ENCODE assay signal across 19 cellular contexts in genomic region chr22:26199665-26200064, GRCh38. TPM values are rescaled to one million over a fixed set of nuclear protein-coding genes. Genes with fewer than 3 reads are reported as not detected.
A peak's percentile ranks its signal among the peaks of the same experiment; 100 is the strongest.
DNase-seq lines count a peak whose midpoint lies in the region; ATAC-seq and TF ChIP-seq lines count a peak whose summit lies in the region.
"Had no signal": no experiment of that assay in that cellular context is flagged by ENCODE, and none has a peak within 500 bp of the region (broad histone marks: within the 10 kb centered on the region; RNA-seq: fewer than 3 reads in every experiment).

No MANE protein-coding gene starts in this region.

- TF ChIP-seq CTCF in WTC11 (IDR thresholded peaks at IDR 0.05) (no peak), neural cell (IDR thresholded peaks at IDR 0.05; ENCODE audit: poor library complexity, severe bottlenecking) (peak; percentile 31)

- H3K9me3 ChIP-seq in neural cell (ENCODE audit: low read length) = no peaks in the 10 kb centered on the region
- H3K9me3 ChIP-seq: BLaER1, SJSA1 had no signal

- TF ChIP-seq RAD21 in neural cell (conservative IDR thresholded peaks at IDR 0.05) = peak; percentile 23

- H3K27me3 ChIP-seq in neural cell (ENCODE audit: insufficient read depth, low read depth, low read length) = no peaks in the 10 kb centered on the region
- H3K27me3 ChIP-seq: BLaER1 had no signal

- no peaks in the 10 kb centered on the region; the same call in 1 of the 2 replicates for H3K27me3 Mint-ChIP-seq in WTC11 (ENCODE audit: low read depth)

- no peaks in the 10 kb centered on the region for H4K20me1 ChIP-seq in neural cell (ENCODE audit: insufficient read depth)
- H4K20me1 ChIP-seq: BLaER1 had no signal

- H3K4me2 ChIP-seq in neural cell (ENCODE audit: low read length) = no peak overlapping the region
- H3K4me2 ChIP-seq: BLaER1 had no signal

- H3K27ac ChIP-seq in neural cell (ENCODE audit: low read length) = no peak overlapping the region
- H3K27ac ChIP-seq: BLaER1, SJSA1 had no signal

- H3K27ac Mint-ChIP-seq in WTC11 = no peak overlapping the region
- H3K27ac Mint-ChIP-seq: CD8-positive, alpha-beta memory T cell had no signal

- ATAC-seq in WTC11 = peak; percentile 70; the same call in 1 of the 2 replicates
- ATAC-seq in HG03520 (IDR thresholded peaks at IDR 0.05; ENCODE audit: unreplicated experiment) = no peak
- ATAC-seq: K562, PC-3 had no signal

- no peaks in the 10 kb centered on the region for H3F3A ChIP-seq in neural cell (ENCODE audit: insufficient read depth, low read length, poor library complexity, severe bottlenecking)

- TF ChIP-seq EP300 in neural cell (conservative IDR thresholded peaks at IDR 0.05; ENCODE audit: poor library complexity, severe bottlenecking) = no peak

- no peak overlapping the region for H2AFZ ChIP-seq in neural cell (ENCODE audit: low read depth, low read length)

- POLR2A ChIA-PET in WTC11 (lab: Charles Lee) = interaction anchor here (0.6 kb wide), 1 partner anchor 268 kb away, joined by 4 read pairs; no protein-coding TSS in a partner anchor

- no peak overlapping the region for H3K4me3 Mint-ChIP-seq in WTC11
- H3K4me3 Mint-ChIP-seq: CD8-positive, alpha-beta memory T cell had no signal

- no peaks in the 10 kb centered on the region for H3K36me3 Mint-ChIP-seq in WTC11
- H3K36me3 Mint-ChIP-seq: CD8-positive, alpha-beta memory T cell had no signal

- no peaks in the 10 kb centered on the region for H3K79me2 ChIP-seq in neural cell (replicated peaks; ENCODE audit: insufficient read depth, low read length)

- H3K4me1 Mint-ChIP-seq in WTC11 = peaks cover 6% of the 10 kb centered on the region
- H3K4me1 Mint-ChIP-seq: CD8-positive, alpha-beta memory T cell had no signal

- H3K4me3 ChIP-seq in neural cell (ENCODE audit: low read length) = no peak overlapping the region
- H3K4me3 ChIP-seq: BLaER1, K562, SJSA1 had no signal

- no peaks in the 10 kb centered on the region for H3K9me2 ChIP-seq in neural cell (ENCODE audit: insufficient read depth, low read length)

- no peak overlapping the region for H3K9ac ChIP-seq in neural cell (ENCODE audit: low read length)
- H3K9ac ChIP-seq: BLaER1 had no signal

- peak; percentile 1 for DNase-seq in NCI-H2171 treated with DMSO at 0.1 percent for 48 hours (lab: John Stamatoyannopoulos, UW)
- no peak for DNase-seq in NCI-H2171 (lab: John Stamatoyannopoulos, UW)
- peak; percentile 16 for DNase-seq in NAMALWA (ENCODE audit: low spot score)
- no peak for DNase-seq in WTC11 (ENCODE audit: low spot score)
- DNase-seq in COLO668 (lab: John Stamatoyannopoulos, UW; ENCODE audit: unreplicated experiment) = no peak
- DNase-seq in T1000 (lab: John Stamatoyannopoulos, UW) = no peak
- DNase-seq: CD8-positive, alpha-beta memory T cell; NCI-H1048; NCI-H1436 treated with DMSO at 0.1 percent for 48 hours; NCI-H2081 treated with DMSO at 0.1 percent for 48 hours; NCI-H526 treated with DMSO at 0.1 percent for 48 hours; PC-3; SW 1271 had no signal

- H3K9me3 Mint-ChIP-seq in WTC11 = no peaks in the 10 kb centered on the region

- CTCF ChIA-PET in WTC11 (lab: Charles Lee) = interaction anchor here (0.6 to 3.3 kb wide), 7 partner anchors 14 to 296 kb away, joined by 3 to 11 read pairs (median 4); no protein-coding TSS in a partner anchor

- H3K36me3 ChIP-seq in neural cell (ENCODE audit: insufficient read depth, low read length) = no peaks in the 10 kb centered on the region
- H3K36me3 ChIP-seq: BLaER1, SJSA1 had no signal

TF ChIP-seq in WTC11, 78 proteins besides CTCF, POLR2A, EP300 and RAD21 (continues in another document):
- TF ChIP-seq TCF7 (CRISPR knock-in tag; IDR thresholded peaks at IDR 0.05; ENCODE audit: low read depth) = no peak
- no peak for TF ChIP-seq OVOL2 (CRISPR knock-in tag; IDR thresholded peaks at IDR 0.05; ENCODE audit: borderline replicate concordance)
- TF ChIP-seq TEAD1 (CRISPR knock-in tag; IDR thresholded peaks at IDR 0.05) = no peak
- no peak for TF ChIP-seq ERG (CRISPR knock-in tag; IDR thresholded peaks at IDR 0.05)
- no peak for TF ChIP-seq ZNF396 (CRISPR knock-in tag; IDR thresholded peaks at IDR 0.05; ENCODE audit: borderline replicate concordance)
- TF ChIP-seq ESRRA (CRISPR knock-in tag; IDR thresholded peaks at IDR 0.05; ENCODE audit: borderline replicate concordance) = no peak
- TF ChIP-seq AR (CRISPR knock-in tag; IDR thresholded peaks at IDR 0.05) = no peak
- TF ChIP-seq IRF2 (CRISPR knock-in tag; IDR thresholded peaks at IDR 0.05; ENCODE audit: borderline replicate concordance, low read depth) = no peak
- TF ChIP-seq ZNF671 (CRISPR knock-in tag; IDR thresholded peaks at IDR 0.05) = no peak
- no peak for TF ChIP-seq JAZF1 (CRISPR knock-in tag; IDR thresholded peaks at IDR 0.05)

TF ChIP-seq in neural cell, 6 proteins besides CTCF, POLR2A, EP300 and RAD21:
- no peak for TF ChIP-seq MXI1 (conservative IDR thresholded peaks at IDR 0.05; ENCODE audit: poor library complexity, severe bottlenecking)
- no peak for TF ChIP-seq EZH2 (IDR thresholded peaks at IDR 0.05; ENCODE audit: borderline replicate concordance, insufficient read depth, low read length, poor library complexity, severe bottlenecking)
- TF ChIP-seq REST (IDR thresholded peaks at IDR 0.05; ENCODE audit: borderline replicate concordance) = no peak
- no peak for TF ChIP-seq TAF1 (IDR thresholded peaks at IDR 0.05; ENCODE audit: low read depth)
- TF ChIP-seq SMC3 (conservative IDR thresholded peaks at IDR 0.05; ENCODE audit: poor library complexity) = no peak
- TF ChIP-seq POLR2AphosphoS5 (IDR thresholded peaks at IDR 0.05) = no peak

RNA-seq across cellular contexts. Expression of gene SEZ6L, which starts 30.4 kb away (rescaled TPM):
- 0.57 to 1.1 TPM (median 0.57 TPM) in 3 replicates for total RNA-seq in WTC11 (2021)
- 31.9 and 36.5 TPM in 2 replicates for polyA plus RNA-seq in neural cell
- polyA minus RNA-seq in neural cell = 57.7 and 69.7 TPM in 2 replicates
- total RNA-seq: A172; CD8-positive, alpha-beta memory T cell; K562; PC-3; SJSA1 had no signal
- polyA plus RNA-seq: CD8-positive, alpha-beta memory T cell; K562 had no signal

Comparison
In these comparisons a context has a peak if more than half of its experiments do, and no peak if none do; other contexts are left out.
1. DNase-seq: peak in NCI-H2171 treated with DMSO at 0.1 percent for 48 hours (single experiment) and NAMALWA (single experiment); none in NCI-H2171 (single experiment), WTC11 (single experiment), COLO668 (single experiment) and T1000 (single experiment).